ENCODE assay signal across 8 cellular contexts in the genomic region with DNA sequence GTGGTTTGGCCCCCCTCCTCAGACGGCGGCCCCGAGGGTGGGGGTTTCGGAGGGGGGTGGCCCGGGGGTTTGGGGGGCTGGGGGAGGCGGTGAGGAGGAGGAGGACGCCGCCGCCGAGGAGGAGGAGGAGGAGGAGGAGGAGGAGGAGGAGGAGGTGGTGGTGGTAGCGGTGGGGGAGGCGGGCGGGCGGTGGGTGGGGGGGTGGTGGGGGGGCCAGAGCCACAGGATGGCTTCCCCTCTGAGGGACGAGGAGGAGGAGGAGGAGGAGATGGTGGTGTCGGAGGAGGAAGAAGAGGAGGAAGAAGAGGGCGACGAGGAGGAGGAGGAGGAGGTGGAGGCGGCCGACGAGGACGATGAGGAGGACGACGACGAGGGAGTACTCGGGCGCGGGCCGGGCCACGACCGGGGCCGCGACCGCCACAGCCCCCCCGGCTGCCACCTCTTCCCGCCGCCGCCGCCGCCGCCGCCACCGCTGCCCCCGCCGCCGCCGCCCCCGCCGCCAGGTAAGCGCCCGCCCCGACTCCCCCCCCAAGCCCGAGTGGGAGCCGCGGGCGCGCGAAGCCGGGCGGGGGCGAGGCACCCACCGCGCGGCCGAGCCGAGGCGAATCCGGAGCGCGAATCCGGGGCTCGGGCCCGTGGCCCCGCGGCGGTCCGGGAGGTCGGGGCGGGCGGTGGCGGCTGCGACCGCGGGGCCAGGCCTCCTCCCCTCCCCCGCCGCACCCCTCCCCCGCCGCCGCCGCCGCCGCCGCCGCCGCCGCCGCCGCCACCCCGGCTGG. TPM values are rescaled to one million over a fixed set of nuclear protein-coding genes. Genes with fewer than 3 reads are reported as not detected.
A peak's percentile ranks its signal among the peaks of the same experiment; 100 is the strongest.
DNase-seq lines count a peak whose midpoint lies in the region; ATAC-seq, FAIRE-seq and TF ChIP-seq lines count a peak whose summit lies in the region.

No MANE protein-coding gene starts in this region.

- H3K9me3 ChIP-seq in PC-3 (ENCODE audit: low read length) (no peaks in the 10 kb centered on the region), adrenal gland (replicated peaks in 1 of 3) (no peaks in the 10 kb centered on the region)

- H3K27me3 ChIP-seq in PC-3 (ENCODE audit: low read length) (no peaks in the 10 kb centered on the region), adrenal gland (no peaks in the 10 kb centered on the region)

- no TSS peak for BruUV-seq in PC-3 (replicated peaks; lab: Mats Ljungman, UMichigan)

- H3F3A ChIP-seq in PC-3 (ENCODE audit: low read length, unreplicated experiment): peaks cover 11% of the 10 kb centered on the region

- peak overlapping the region; percentile 94 for H3K4me3 ChIP-seq in PC-3 (ENCODE audit: low read length)
- peak overlapping the region in 2 of 4 donors; percentile 89 to 97 for H3K4me3 ChIP-seq in adrenal gland

- no peaks in the 10 kb centered on the region for H4K20me1 ChIP-seq in PC-3 (ENCODE audit: low read length)

- TF ChIP-seq CTCF in PC-3 (conservative IDR thresholded peaks at IDR 0.05; ENCODE audit: low read depth, low read length): no peak
- no peak for TF ChIP-seq CTCF in adrenal gland (IDR thresholded peaks at IDR 0.05)
- no peak for TF ChIP-seq CTCF in D721Med (IDR thresholded peaks at IDR 0.05; ENCODE audit: insufficient read depth, missing control alignments)

- H3K27ac ChIP-seq in PC-3 (ENCODE audit: low read length) (peak overlapping the region; percentile 96; the same call in 1 of the 2 replicates), adrenal gland (peak overlapping the region in 4 of 5 donors; percentile 89 to 93 (median 90))

- FAIRE-seq in D721Med (lab: Jason Lieb, UNC): no peak

- CTCF ChIA-PET in PC-3 (lab: Charles Lee): no interaction called here

- POLR2A ChIA-PET in PC-3 (lab: Charles Lee; ENCODE audit: unreplicated experiment): no interaction called here

- intact Hi-C loops in PC-3 (cut with micrococcal nuclease): no loop called here
- intact Hi-C loops in adrenal gland (cut with DNase I): no loop called here

- H3K4me2 ChIP-seq in PC-3 (ENCODE audit: low read length): no peak overlapping the region

- H3K36me3 ChIP-seq in PC-3 (ENCODE audit: low read depth, low read length) (no peaks in the 10 kb centered on the region), adrenal gland (replicated peaks in 1 of 2) (peaks cover 0 to 10% of the 10 kb centered on the region in 2 donors)

- H2AFZ ChIP-seq in PC-3 (ENCODE audit: low read length): no peak overlapping the region

- peaks cover 35% of the 10 kb centered on the region for H3K79me2 ChIP-seq in PC-3 (ENCODE audit: low read length)

- H3K9ac ChIP-seq in PC-3 (ENCODE audit: low read length): peak overlapping the region; percentile 76; the same call in 1 of the 2 replicates

- H3K9me2 ChIP-seq in PC-3 (replicated peaks; ENCODE audit: low read length): no peaks in the 10 kb centered on the region

- TF ChIP-seq POLR2A in adrenal gland (IDR thresholded peaks at IDR 0.05): no peak

- peak; percentile 5 for ATAC-seq in GM18909 (IDR thresholded peaks at IDR 0.05; ENCODE audit: poor library complexity, unreplicated experiment)
- ATAC-seq in PC-3: no peak
- no peak for ATAC-seq in GM19395 (IDR thresholded peaks at IDR 0.05; ENCODE audit: unreplicated experiment)

- 0 to 5% (median 3%) methylated on average over 22 to 91 of the region's 99 CpGs for WGBS in adrenal gland, 4 donors

- peaks cover 29% of the 10 kb centered on the region for H3K4me1 ChIP-seq in PC-3 (ENCODE audit: insufficient read depth, low read length)
- H3K4me1 ChIP-seq in adrenal gland (replicated peaks in 1 of 2): peaks cover 38 to 63% of the 10 kb centered on the region in 2 donors

- DNase-seq in PC-3: no peak
- DNase-seq in adrenal gland: peak in 3 of 7 donors; percentile 10 to 41 (median 27)
- DNase-seq in kidney tubule cell (ENCODE audit: low spot score): peak; percentile 18
- DNase-seq in stimulated activated CD8-positive, alpha-beta memory T cell treated with anti-CD3 and anti-CD28 coated beads, Interleukin-4, amount 100 ng/mL, for 24 hours (ENCODE audit: low read depth): peak; percentile 26
- DNase-seq in NCI-H2227 (lab: John Stamatoyannopoulos, UW; ENCODE audit: unreplicated experiment): no peak
- no peak for DNase-seq in D721Med (ENCODE audit: insufficient read length, low spot score)

RNA-seq across cellular contexts. Expression of a gene that starts 3.8 kb away (rescaled TPM):
- 102 and 151 TPM in 2 replicates for total RNA-seq in PC-3 (2014; rRNA removed)
- 100 to 1,000 TPM in 2 of 8 donors, 10 to 100 TPM in 6; 75.8 to 123 (median 91.5) TPM for total RNA-seq in adrenal gland
- polyA plus RNA-seq in adrenal gland: 100 to 1,000 TPM in 2 of 3 donors, 10 to 100 TPM in 1; 43.8 to 326 (median 104) TPM

RNA-seq across cellular contexts. Expression of a gene that starts 27.0 kb away (rescaled TPM):
- total RNA-seq in PC-3 (2014; rRNA removed): 16.7 and 23.1 TPM in 2 replicates
- total RNA-seq in adrenal gland: 10 to 100 TPM in 7 of 8 donors, 1 to 10 TPM in 1; 9.1 to 24.4 (median 17.9) TPM
- 10 to 100 TPM in 2 of 3 donors, 1 to 10 TPM in 1; 6.5 to 36.8 (median 10.2) TPM for polyA plus RNA-seq in adrenal gland

RNA-seq across cellular contexts. Expression of a gene that starts 27.4 kb away (rescaled TPM):
- total RNA-seq in PC-3 (2014; rRNA removed): 403 and 409 TPM in 2 replicates
- total RNA-seq in adrenal gland: 100 to 1,000 TPM in 7 of 8 donors, 10 to 100 TPM in 1; 96.2 to 224 (median 122) TPM
- polyA plus RNA-seq in adrenal gland: 100 to 1,000 TPM in 2 of 3 donors, 10 to 100 TPM in 1; 34.5 to 424 (median 329) TPM

RNA-seq across cellular contexts. Expression of a gene that starts 29.9 kb away (rescaled TPM):
- 1.5 TPM in 1 of 2 replicates, not detected in the other for total RNA-seq in PC-3 (2014; rRNA removed)
- 10 to 100 TPM; 14.9 to 52.8 (median 25.1) TPM for total RNA-seq in adrenal gland
- polyA plus RNA-seq in adrenal gland: 100 to 1,000 TPM in 1 of 3 donors, 10 to 100 TPM in 1, 1 to 10 TPM in 1; 7.9 to 107 (median 70.9) TPM

RNA-seq across cellular contexts. Expression of a gene that starts 31.3 kb away (rescaled TPM):
- 0.11 and 0.52 TPM in 2 replicates for total RNA-seq in PC-3 (2014; rRNA removed)
- total RNA-seq in adrenal gland: 10 to 100 TPM in 1 of 8 donors, 1 to 10 TPM in 7; 1.1 to 17.3 (median 3.0) TPM
- 1 to 10 TPM; 1.7 to 5.2 (median 3.3) TPM for polyA plus RNA-seq in adrenal gland

Comparison
In these comparisons a context has a peak if more than half of its experiments do, and no peak if none do; other contexts are left out.
1. DNase-seq: peak in kidney tubule cell (single experiment) and stimulated activated CD8-positive, alpha-beta memory T cell treated with anti-CD3 and anti-CD28 coated beads, Interleukin-4, amount 100 ng/mL, for 24 hours (single experiment); none in PC-3 (single experiment), NCI-H2227 (single experiment) and D721Med (single experiment).